Comparison of ENCODE assay signal across 9 cellular contexts in the genomic region with DNA sequence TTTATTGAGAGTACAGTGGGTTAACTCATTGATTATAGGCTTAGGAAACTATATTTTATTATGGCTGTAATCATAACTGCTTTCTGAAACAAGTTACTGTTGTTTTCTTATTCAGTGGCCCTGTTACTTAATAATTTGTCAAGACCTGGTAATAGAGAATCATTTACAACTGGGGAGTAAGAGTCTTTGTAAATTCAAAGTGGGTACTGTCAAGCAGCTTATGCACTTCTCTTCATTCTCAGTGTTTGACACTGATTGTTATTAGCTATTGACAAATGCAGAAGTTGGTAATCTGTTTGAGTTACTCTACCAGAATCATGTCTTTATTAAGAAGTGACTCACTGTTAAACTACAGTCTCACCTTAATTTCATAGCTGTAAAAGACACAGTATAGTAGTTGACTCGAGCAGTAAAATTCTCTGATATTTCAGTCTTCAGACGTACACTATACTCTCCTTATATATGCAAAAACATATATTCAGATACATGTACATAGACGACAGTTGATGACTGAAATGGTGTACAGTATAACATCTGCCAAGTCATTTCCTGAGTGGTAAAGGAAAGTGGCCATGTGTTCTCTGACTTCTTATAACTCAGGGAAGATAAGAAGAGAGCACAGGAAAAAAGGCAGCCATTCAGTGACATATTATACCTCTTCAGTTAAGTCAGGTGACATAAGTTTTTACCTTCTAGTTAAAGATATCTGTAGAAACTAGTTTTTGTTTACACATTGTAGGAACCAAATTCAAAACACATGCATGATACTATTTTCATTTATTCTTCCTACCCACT. TPM values are rescaled to one million over a fixed set of nuclear protein-coding genes. Genes with fewer than 3 reads are reported as not detected.
A peak's percentile ranks its signal among the peaks of the same experiment; 100 is the strongest.
DNase-seq lines count a peak whose midpoint lies in the region; ATAC-seq and TF ChIP-seq lines count a peak whose summit lies in the region.
"Had no signal": no experiment of that assay in that cellular context is flagged by ENCODE, and none has a peak within 500 bp of the region (broad histone marks: within the 10 kb centered on the region; RNA-seq: fewer than 3 reads in every experiment).

No MANE protein-coding gene starts in this region.

- no peak for TF ChIP-seq POLR2A in lower leg skin (IDR thresholded peaks at IDR 0.05)

- DNase-seq in cardiac muscle cell (ENCODE audit: low read depth in 1 of 2, low spot score in 1 of 2), result peak in 1 of 2 donors; percentile 54
- DNase-seq in right cardiac atrium, result no peak
- peak; percentile 5 for DNase-seq in activated T-helper 1 cell treated with anti-CD3 and anti-CD28 coated beads, Interleukin-12 subunit alpha, Interleukin-12 subunit beta, Interleukin-2, Interleukin-4 antibody, amounts not matched to agents 30 ng/mL and 10 ng/mL and 1 ng/mL, durations not matched to agents 14 hours and 24 hours and 36 hours (ENCODE audit: low spot score)
- DNase-seq in stimulated activated naive CD8-positive, alpha-beta T cell treated with anti-CD3 and anti-CD28 coated beads, Interleukin-15, amount 100 ng/mL, for 72 hours, result no peak
- no peak for DNase-seq in COLO668 (lab: John Stamatoyannopoulos, UW; ENCODE audit: unreplicated experiment)
- DNase-seq in lower leg skin (ENCODE audit: low spot score in 2 of 2), result no peak
- no peak for DNase-seq in RKO (ENCODE audit: low spot score)

- H3K27me3 ChIP-seq in cardiac muscle cell (no peaks in the 10 kb centered on the region), right cardiac atrium (ENCODE audit: control insufficient read depth, insufficient read depth) (no peaks in the 10 kb centered on the region)

- no peaks in the 10 kb centered on the region for H3K9me3 ChIP-seq in cardiac muscle cell (ENCODE audit: low read depth)
- no peaks in the 10 kb centered on the region for H3K9me3 ChIP-seq in right cardiac atrium (ENCODE audit: control insufficient read depth, low read length)

- H3K4me1 Mint-ChIP-seq in activated T-helper 1 cell treated with anti-CD3 and anti-CD28 coated beads, Interleukin-12 subunit alpha, Interleukin-12 subunit beta, Interleukin-2, Interleukin-4 antibody, amounts not matched to agents 30 ng/mL and 10 ng/mL and 1 ng/mL, durations not matched to agents 14 hours and 24 hours and 36 hours (ENCODE audit: low read depth), result peaks cover 37% of the 10 kb centered on the region
- peaks cover 30% of the 10 kb centered on the region for H3K4me1 Mint-ChIP-seq in stimulated activated naive CD8-positive, alpha-beta T cell treated with anti-CD3 and anti-CD28 coated beads, Interleukin-15, amount 100 ng/mL, for 72 hours

- peak overlapping the region; percentile 93 for H3K27ac Mint-ChIP-seq in activated T-helper 1 cell treated with anti-CD3 and anti-CD28 coated beads, Interleukin-12 subunit alpha, Interleukin-12 subunit beta, Interleukin-2, Interleukin-4 antibody, amounts not matched to agents 30 ng/mL and 10 ng/mL and 1 ng/mL, durations not matched to agents 14 hours and 24 hours and 36 hours
- peak overlapping the region in 1 of 2 donors; percentile 96 for H3K27ac Mint-ChIP-seq in stimulated activated naive CD8-positive, alpha-beta T cell treated with anti-CD3 and anti-CD28 coated beads, Interleukin-15, amount 100 ng/mL, for 72 hours

- no peaks in the 10 kb centered on the region for H3K27me3 Mint-ChIP-seq in activated T-helper 1 cell treated with anti-CD3 and anti-CD28 coated beads, Interleukin-12 subunit alpha, Interleukin-12 subunit beta, Interleukin-2, Interleukin-4 antibody, amounts not matched to agents 30 ng/mL and 10 ng/mL and 1 ng/mL, durations not matched to agents 14 hours and 24 hours and 36 hours (ENCODE audit: insufficient read depth)
- H3K27me3 Mint-ChIP-seq in stimulated activated naive CD8-positive, alpha-beta T cell treated with anti-CD3 and anti-CD28 coated beads, Interleukin-15, amount 100 ng/mL, for 72 hours, result no peaks in the 10 kb centered on the region

- ATAC-seq in right cardiac atrium, result no peak
- peak; percentile 85 for ATAC-seq in HG03432 (IDR thresholded peaks at IDR 0.05; ENCODE audit: unreplicated experiment)
- peak; percentile 99 for ATAC-seq in stimulated activated naive CD8-positive, alpha-beta T cell treated with anti-CD3 and anti-CD28 coated beads, Interleukin-15, amount 100 ng/mL, for 72 hours

- peaks cover under 1% of the 10 kb centered on the region for H3K36me3 ChIP-seq in cardiac muscle cell

- no peak for TF ChIP-seq CTCF in cardiac muscle cell (IDR thresholded peaks at IDR 0.05; ENCODE audit: low read depth, low read length)
- TF ChIP-seq CTCF in lower leg skin (IDR thresholded peaks at IDR 0.05), result no peak

- 56% methylated on average over 3 of the region's 3 CpGs for WGBS in right cardiac atrium
- WGBS in lower leg skin, 2 donors, result 67 to 75% methylated on average over 3 of the region's 3 CpGs

- H3K9me3 Mint-ChIP-seq in activated T-helper 1 cell treated with anti-CD3 and anti-CD28 coated beads, Interleukin-12 subunit alpha, Interleukin-12 subunit beta, Interleukin-2, Interleukin-4 antibody, amounts not matched to agents 30 ng/mL and 10 ng/mL and 1 ng/mL, durations not matched to agents 14 hours and 24 hours and 36 hours, result no peaks in the 10 kb centered on the region
- H3K9me3 Mint-ChIP-seq in stimulated activated naive CD8-positive, alpha-beta T cell treated with anti-CD3 and anti-CD28 coated beads, Interleukin-15, amount 100 ng/mL, for 72 hours, result no peaks in the 10 kb centered on the region

- peak overlapping the region; percentile 42 for H3K27ac ChIP-seq in cardiac muscle cell
- H3K27ac ChIP-seq in right cardiac atrium (ENCODE audit: low read length), result no peak overlapping the region
- H3K27ac ChIP-seq: SK-N-MC had no signal

- peaks cover 37% of the 10 kb centered on the region for H3K36me3 Mint-ChIP-seq in activated T-helper 1 cell treated with anti-CD3 and anti-CD28 coated beads, Interleukin-12 subunit alpha, Interleukin-12 subunit beta, Interleukin-2, Interleukin-4 antibody, amounts not matched to agents 30 ng/mL and 10 ng/mL and 1 ng/mL, durations not matched to agents 14 hours and 24 hours and 36 hours (ENCODE audit: low read depth)

- H3K4me3 ChIP-seq in cardiac muscle cell, result no peak overlapping the region
- H3K4me3 ChIP-seq in right cardiac atrium (ENCODE audit: low read length), result no peak overlapping the region
- no peak overlapping the region for H3K4me3 ChIP-seq in lower leg skin (ENCODE audit: low read depth, poor library complexity, severe bottlenecking)
- H3K4me3 ChIP-seq: SK-N-MC had no signal

- H3K4me1 ChIP-seq in cardiac muscle cell (ENCODE audit: low read depth), result peaks cover 4% of the 10 kb centered on the region
- H3K4me1 ChIP-seq in right cardiac atrium (ENCODE audit: control insufficient read depth, insufficient read depth, low read length), result no peaks in the 10 kb centered on the region

- intact Hi-C loops in right cardiac atrium (cut with DNase I) (no loop called here), lower leg skin (cut with DNase I; ENCODE audit: low total_unique reads) (no loop called here)
- intact Hi-C loops in activated T-helper 1 cell treated with anti-CD3 and anti-CD28 coated beads, Interleukin-12 subunit alpha, Interleukin-12 subunit beta, Interleukin-2, Interleukin-4 antibody, amounts not matched to agents 30 ng/mL and 10 ng/mL and 1 ng/mL, durations not matched to agents 14 hours and 24 hours and 36 hours (cut with micrococcal nuclease), result loop anchor here (1.0 to 5.0 kb wide), 2 partner anchors 35 to 40 kb away; no protein-coding TSS in a partner anchor

- peak overlapping the region; percentile 70 for H3K4me3 Mint-ChIP-seq in activated T-helper 1 cell treated with anti-CD3 and anti-CD28 coated beads, Interleukin-12 subunit alpha, Interleukin-12 subunit beta, Interleukin-2, Interleukin-4 antibody, amounts not matched to agents 30 ng/mL and 10 ng/mL and 1 ng/mL, durations not matched to agents 14 hours and 24 hours and 36 hours
- peak overlapping the region; percentile 1 to 69 for H3K4me3 Mint-ChIP-seq in stimulated activated naive CD8-positive, alpha-beta T cell treated with anti-CD3 and anti-CD28 coated beads, Interleukin-15, amount 100 ng/mL, for 72 hours

RNA-seq across cellular contexts. Expression of a gene that starts 36.0 kb away (rescaled TPM):
- 10.2 and 14.9 TPM in 2 replicates for total RNA-seq in cardiac muscle cell
- polyA plus RNA-seq in cardiac muscle cell, result 8.7 and 9.7 TPM in 2 replicates
- 10 to 100 TPM in 2 of 4 donors, 1 to 10 TPM in 2; 6.5 to 10.3 (median 8.7) TPM for total RNA-seq in right cardiac atrium
- 5.0 TPM for polyA plus RNA-seq in right cardiac atrium
- total RNA-seq in activated T-helper 1 cell treated with anti-CD3 and anti-CD28 coated beads, Interleukin-12 subunit alpha, Interleukin-12 subunit beta, Interleukin-2, Interleukin-4 antibody, amounts not matched to agents 30 ng/mL and 10 ng/mL and 1 ng/mL, durations not matched to agents 14 hours and 24 hours and 36 hours, result 41.3 and 42.3 TPM in 2 replicates
- 10 to 100 TPM; 11.0 to 16.4 (median 11.3) TPM for total RNA-seq in lower leg skin

Comparison
In these comparisons a context has a peak if more than half of its experiments do, and no peak if none do; other contexts are left out.
1. ATAC-seq: peak in HG03432 (single experiment) and stimulated activated naive CD8-positive, alpha-beta T cell treated with anti-CD3 and anti-CD28 coated beads, Interleukin-15, amount 100 ng/mL, for 72 hours (single experiment); none in right cardiac atrium (0 of 2).